Comparison of ENCODE assay signal across 1 cellular context in the genomic region with DNA sequence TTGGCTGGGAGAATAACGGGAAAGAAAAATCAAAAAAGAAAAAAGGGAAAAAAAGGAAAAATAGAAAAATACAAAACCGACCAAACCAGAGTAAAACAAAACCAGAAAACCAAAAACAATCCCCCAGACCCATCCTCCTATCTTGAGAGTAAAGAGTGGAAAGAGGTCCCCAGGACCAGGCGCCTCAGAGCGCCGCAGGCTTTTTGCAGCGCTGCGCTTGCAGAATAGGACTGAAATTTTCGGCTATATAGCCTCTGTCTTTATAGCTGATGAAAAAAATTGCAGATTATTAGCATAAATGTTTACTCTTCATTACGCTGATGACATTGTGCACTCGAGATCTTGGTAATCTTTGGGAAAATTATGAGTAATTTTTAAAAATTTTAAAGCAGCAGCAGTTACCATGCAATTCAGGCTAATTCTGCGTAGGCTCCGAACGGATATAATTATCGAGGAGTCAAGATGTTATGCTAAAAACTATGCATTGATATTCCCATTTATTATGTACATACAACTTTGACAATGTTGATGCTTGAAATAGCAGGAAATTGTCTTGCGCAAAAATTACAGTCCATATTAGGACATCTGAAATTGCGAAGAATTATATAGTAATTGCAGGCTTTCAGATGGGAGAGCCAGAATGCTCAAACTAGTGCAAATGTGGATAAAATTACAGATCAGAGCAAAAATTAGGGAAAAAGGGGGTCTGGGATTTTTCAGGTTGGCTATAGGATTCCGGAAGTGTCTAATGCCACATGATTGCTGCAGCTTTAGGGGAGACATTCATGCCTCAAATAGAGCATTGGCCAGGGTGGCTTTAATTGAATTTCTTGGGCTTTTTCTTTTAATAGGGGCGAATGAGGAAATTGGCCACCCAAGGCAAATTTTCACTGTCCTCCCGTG.
TF ChIP-seq lines count a peak whose summit lies in the region.

No MANE protein-coding gene starts in this region.

TF ChIP-seq in K562, 482 proteins besides CTCF, POLR2A, EP300 and RAD21 (continued from another document and continues in another):
- TF ChIP-seq NFIX (CRISPR knock-in tag; IDR thresholded peaks at IDR 0.05; ENCODE audit: low read depth): no peak
- no peak for TF ChIP-seq KDM2B (CRISPR knock-in tag; IDR thresholded peaks at IDR 0.05)
- 0 out of 4 replicates have a peak, but pooled peaks of 1 of the 2 experiments have one; percentile 5 for TF ChIP-seq NRF1 (conservative IDR thresholded peaks at IDR 0.05 in 1 of 2, IDR thresholded peaks at IDR 0.05 in 1 of 2)
- no peak for TF ChIP-seq KAT7 (CRISPR knock-in tag; IDR thresholded peaks at IDR 0.05; ENCODE audit: borderline replicate concordance)
- no peak for TF ChIP-seq ZNF347 (CRISPR knock-in tag; IDR thresholded peaks at IDR 0.05; ENCODE audit: low read depth)
- no peak for TF ChIP-seq BRD4 (IDR thresholded peaks at IDR 0.05)
- TF ChIP-seq SIX5 (IDR thresholded peaks at IDR 0.05; ENCODE audit: borderline replicate concordance in 1 of 2, insufficient read depth in 1 of 2, low read depth in 1 of 2, low read length in 2 of 2): no peak
- TF ChIP-seq POLR2G (IDR thresholded peaks at IDR 0.05; ENCODE audit: low read depth, low read length): no peak
- TF ChIP-seq ZNF436 (CRISPR knock-in tag; IDR thresholded peaks at IDR 0.05): no peak
- no peak for TF ChIP-seq USF2 (CRISPR knock-in tag; IDR thresholded peaks at IDR 0.05)
- TF ChIP-seq POLR3G (IDR thresholded peaks at IDR 0.05; ENCODE audit: extremely low read depth, insufficient read length, insufficient replicate concordance): no peak
- TF ChIP-seq HSF4 (CRISPR knock-in tag; IDR thresholded peaks at IDR 0.05; ENCODE audit: borderline replicate concordance): no peak
- TF ChIP-seq HNRNPLL (IDR thresholded peaks at IDR 0.05; ENCODE audit: low read depth, low read length, poor library complexity, severe bottlenecking): peak; percentile 1
- no peak for TF ChIP-seq TEAD2 (tag; IDR thresholded peaks at IDR 0.05)
- no peak for TF ChIP-seq CSDE1 (IDR thresholded peaks at IDR 0.05)
- no peak for TF ChIP-seq ATF6 (CRISPR knock-in tag; IDR thresholded peaks at IDR 0.05)
- no peak for TF ChIP-seq NKRF (IDR thresholded peaks at IDR 0.05; ENCODE audit: borderline replicate concordance)
- no peak for TF ChIP-seq ZNF449 (CRISPR knock-in tag; IDR thresholded peaks at IDR 0.05)
- TF ChIP-seq GABPA (tag; conservative IDR thresholded peaks at IDR 0.05; ENCODE audit: low read depth): no peak
- TF ChIP-seq, protein P1, sequence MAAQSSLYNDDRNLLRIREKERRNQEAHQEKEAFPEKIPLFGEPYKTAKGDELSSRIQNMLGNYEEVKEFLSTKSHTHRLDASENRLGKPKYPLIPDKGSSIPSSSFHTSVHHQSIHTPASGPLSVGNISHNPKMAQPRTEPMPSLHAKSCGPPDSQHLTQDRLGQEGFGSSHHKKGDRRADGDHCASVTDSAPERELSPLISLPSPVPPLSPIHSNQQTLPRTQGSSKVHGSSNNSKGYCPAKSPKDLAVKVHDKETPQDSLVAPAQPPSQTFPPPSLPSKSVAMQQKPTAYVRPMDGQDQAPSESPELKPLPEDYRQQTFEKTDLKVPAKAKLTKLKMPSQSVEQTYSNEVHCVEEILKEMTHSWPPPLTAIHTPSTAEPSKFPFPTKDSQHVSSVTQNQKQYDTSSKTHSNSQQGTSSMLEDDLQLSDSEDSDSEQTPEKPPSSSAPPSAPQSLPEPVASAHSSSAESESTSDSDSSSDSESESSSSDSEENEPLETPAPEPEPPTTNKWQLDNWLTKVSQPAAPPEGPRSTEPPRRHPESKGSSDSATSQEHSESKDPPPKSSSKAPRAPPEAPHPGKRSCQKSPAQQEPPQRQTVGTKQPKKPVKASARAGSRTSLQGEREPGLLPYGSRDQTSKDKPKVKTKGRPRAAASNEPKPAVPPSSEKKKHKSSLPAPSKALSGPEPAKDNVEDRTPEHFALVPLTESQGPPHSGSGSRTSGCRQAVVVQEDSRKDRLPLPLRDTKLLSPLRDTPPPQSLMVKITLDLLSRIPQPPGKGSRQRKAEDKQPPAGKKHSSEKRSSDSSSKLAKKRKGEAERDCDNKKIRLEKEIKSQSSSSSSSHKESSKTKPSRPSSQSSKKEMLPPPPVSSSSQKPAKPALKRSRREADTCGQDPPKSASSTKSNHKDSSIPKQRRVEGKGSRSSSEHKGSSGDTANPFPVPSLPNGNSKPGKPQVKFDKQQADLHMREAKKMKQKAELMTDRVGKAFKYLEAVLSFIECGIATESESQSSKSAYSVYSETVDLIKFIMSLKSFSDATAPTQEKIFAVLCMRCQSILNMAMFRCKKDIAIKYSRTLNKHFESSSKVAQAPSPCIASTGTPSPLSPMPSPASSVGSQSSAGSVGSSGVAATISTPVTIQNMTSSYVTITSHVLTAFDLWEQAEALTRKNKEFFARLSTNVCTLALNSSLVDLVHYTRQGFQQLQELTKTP (IDR thresholded peaks at IDR 0.05; ENCODE audit: low read depth in 1 of 2, partially characterized antibody in 2 of 2): no peak
- TF ChIP-seq, protein P2, sequence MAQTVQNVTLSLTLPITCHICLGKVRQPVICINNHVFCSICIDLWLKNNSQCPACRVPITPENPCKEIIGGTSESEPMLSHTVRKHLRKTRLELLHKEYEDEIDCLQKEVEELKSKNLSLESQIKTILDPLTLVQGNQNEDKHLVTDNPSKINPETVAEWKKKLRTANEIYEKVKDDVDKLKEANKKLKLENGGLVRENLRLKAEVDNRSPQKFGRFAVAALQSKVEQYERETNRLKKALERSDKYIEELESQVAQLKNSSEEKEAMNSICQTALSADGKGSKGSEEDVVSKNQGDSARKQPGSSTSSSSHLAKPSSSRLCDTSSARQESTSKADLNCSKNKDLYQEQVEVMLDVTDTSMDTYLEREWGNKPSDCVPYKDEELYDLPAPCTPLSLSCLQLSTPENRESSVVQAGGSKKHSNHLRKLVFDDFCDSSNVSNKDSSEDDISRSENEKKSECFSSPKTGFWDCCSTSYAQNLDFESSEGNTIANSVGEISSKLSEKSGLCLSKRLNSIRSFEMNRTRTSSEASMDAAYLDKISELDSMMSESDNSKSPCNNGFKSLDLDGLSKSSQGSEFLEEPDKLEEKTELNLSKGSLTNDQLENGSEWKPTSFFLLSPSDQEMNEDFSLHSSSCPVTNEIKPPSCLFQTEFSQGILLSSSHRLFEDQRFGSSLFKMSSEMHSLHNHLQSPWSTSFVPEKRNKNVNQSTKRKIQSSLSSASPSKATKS (CRISPR knock-in tag; IDR thresholded peaks at IDR 0.05): no peak
- TF ChIP-seq TSC22D4 (tag; IDR thresholded peaks at IDR 0.05): no peak
- TF ChIP-seq, protein P3, sequence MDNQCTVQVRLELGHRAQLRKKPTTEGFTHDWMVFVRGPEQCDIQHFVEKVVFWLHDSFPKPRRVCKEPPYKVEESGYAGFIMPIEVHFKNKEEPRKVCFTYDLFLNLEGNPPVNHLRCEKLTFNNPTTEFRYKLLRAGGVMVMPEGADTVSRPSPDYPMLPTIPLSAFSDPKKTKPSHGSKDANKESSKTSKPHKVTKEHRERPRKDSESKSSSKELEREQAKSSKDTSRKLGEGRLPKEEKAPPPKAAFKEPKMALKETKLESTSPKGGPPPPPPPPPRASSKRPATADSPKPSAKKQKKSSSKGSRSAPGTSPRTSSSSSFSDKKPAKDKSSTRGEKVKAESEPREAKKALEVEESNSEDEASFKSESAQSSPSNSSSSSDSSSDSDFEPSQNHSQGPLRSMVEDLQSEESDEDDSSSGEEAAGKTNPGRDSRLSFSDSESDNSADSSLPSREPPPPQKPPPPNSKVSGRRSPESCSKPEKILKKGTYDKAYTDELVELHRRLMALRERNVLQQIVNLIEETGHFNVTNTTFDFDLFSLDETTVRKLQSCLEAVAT (IDR thresholded peaks at IDR 0.05): peak in 1 of 2 experiments; percentile 84; a peak in 2 of 4 replicates
- TF ChIP-seq NFATC3 (IDR thresholded peaks at IDR 0.05): no peak
- TF ChIP-seq CTCFL (IDR thresholded peaks at IDR 0.05; ENCODE audit: borderline replicate concordance, insufficient read depth, low read depth, low read length, poor library complexity, severe bottlenecking): no peak
- TF ChIP-seq MAZ (CRISPR knock-in tag; conservative IDR thresholded peaks at IDR 0.05 in 1 of 2, IDR thresholded peaks at IDR 0.05 in 1 of 2): 0 out of 4 replicates have a peak, but pooled peaks of 1 of the 2 experiments have one; percentile 29
- TF ChIP-seq SRSF1 (IDR thresholded peaks at IDR 0.05; ENCODE audit: low read depth, low read length): no peak
- TF ChIP-seq TCF3 (CRISPR knock-in tag; IDR thresholded peaks at IDR 0.05): no peak
- TF ChIP-seq ZNF140 (CRISPR knock-in tag; IDR thresholded peaks at IDR 0.05): no peak
- TF ChIP-seq HIVEP1 (CRISPR knock-in tag; IDR thresholded peaks at IDR 0.05): no peak
- TF ChIP-seq ZNF512 (tag; IDR thresholded peaks at IDR 0.05): 0 out of 2 replicates have a peak, but pooled peaks have one; percentile 43
- TF ChIP-seq, protein P4, sequence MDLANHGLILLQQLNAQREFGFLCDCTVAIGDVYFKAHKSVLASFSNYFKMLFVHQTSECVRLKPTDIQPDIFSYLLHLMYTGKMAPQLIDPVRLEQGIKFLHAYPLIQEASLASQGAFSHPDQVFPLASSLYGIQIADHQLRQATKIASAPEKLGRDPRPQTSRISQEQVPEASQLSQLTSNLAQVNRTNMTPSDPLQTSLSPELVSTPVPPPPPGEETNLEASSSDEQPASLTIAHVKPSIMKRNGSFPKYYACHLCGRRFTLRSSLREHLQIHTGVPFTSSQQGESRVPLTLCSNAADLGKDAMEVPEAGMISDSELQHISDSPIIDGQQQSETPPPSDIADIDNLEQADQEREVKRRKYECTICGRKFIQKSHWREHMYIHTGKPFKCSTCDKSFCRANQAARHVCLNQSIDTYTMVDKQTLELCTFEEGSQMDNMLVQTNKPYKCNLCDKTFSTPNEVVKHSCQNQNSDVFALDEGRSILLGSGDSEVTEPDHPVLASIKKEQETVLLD (IDR thresholded peaks at IDR 0.05): no peak
